In genomic region chr16:81486555-81487061, GRCh38 we compare ENCODE assay signal across 14 cellular contexts. TPM values are rescaled to one million over a fixed set of nuclear protein-coding genes. Genes with fewer than 3 reads are reported as not detected.
A peak's percentile ranks its signal among the peaks of the same experiment; 100 is the strongest.
DNase-seq lines count a peak whose midpoint lies in the region; FAIRE-seq and TF ChIP-seq lines count a peak whose summit lies in the region.
"Had no signal": no experiment of that assay in that cellular context is flagged by ENCODE, and none has a peak within 500 bp of the region (broad histone marks: within the 10 kb centered on the region; RNA-seq: fewer than 3 reads in every experiment).

No MANE protein-coding gene starts in this region.

- H3K27ac ChIP-seq in spleen, result peak overlapping the region in 7 of 8 donors; percentile 41 to 90 (median 59)
- H3K27ac ChIP-seq: SJSA1, VCaP had no signal

- TF ChIP-seq CTCF in CD14-positive monocyte (IDR thresholded peaks at IDR 0.05) (no peak), spleen (IDR thresholded peaks at IDR 0.05 in 8 of 11, conservative IDR thresholded peaks at IDR 0.05 in 3 of 11) (no peak)

- peaks cover 86% of the 10 kb centered on the region for H3K4me1 Mint-ChIP-seq in CD14-positive monocyte

- peaks cover 0 to 2% (median 0%) of the 10 kb centered on the region in 7 donors for H3K9me3 Mint-ChIP-seq in CD14-positive monocyte
- H3K9me3 Mint-ChIP-seq: type B pancreatic cell had no signal

- H3K9me3 ChIP-seq in spleen, result no peaks in the 10 kb centered on the region
- H3K9me3 ChIP-seq: SJSA1 had no signal

- no peak overlapping the region for H3K4me3 Mint-ChIP-seq in CD14-positive monocyte
- H3K4me3 Mint-ChIP-seq: type B pancreatic cell had no signal

- intact Hi-C loops in CD14-positive monocyte (cut with micrococcal nuclease) (no loop called here), spleen (cut with DNase I; ENCODE audit: low total_unique reads) (no loop called here)

- H3K4me1 ChIP-seq in spleen, result peaks cover 45 to 100% (median 91%) of the 10 kb centered on the region in 6 donors

- no peak for FAIRE-seq in GM12891 (lab: Jason Lieb, UNC)

- TF ChIP-seq POLR2A in spleen (IDR thresholded peaks at IDR 0.05) (no peak), GM12891 (IDR thresholded peaks at IDR 0.05; ENCODE audit: low read depth, low read length) (no peak)

- H3K36me3 ChIP-seq in spleen, result peaks cover 0 to 13% (median 0%) of the 10 kb centered on the region in 6 donors
- H3K36me3 ChIP-seq: SJSA1 had no signal

- DNase-seq in CD14-positive monocyte (ENCODE audit: low spot score) (no peak), brain pericyte (ENCODE audit: low read depth, low spot score) (peak; percentile 98), iris pigment epithelial cell (ENCODE audit: low read depth) (peak; percentile 67), spleen (no peak), NCI-H1694 (lab: John Stamatoyannopoulos, UW) (no peak), NCI-H446 treated with DMSO at 0.1 percent for 48 hours (lab: John Stamatoyannopoulos, UW) (no peak), GM12891 (ENCODE audit: insufficient read length, low spot score) (no peak)
- no peak for DNase-seq in NK-92 treated with Interleukin-12 subunit alpha and Interleukin-12 subunit beta, amount 100 ng/mL, for 24 hours (lab: John Stamatoyannopoulos, UW)
- DNase-seq: foreskin melanocyte, NCI-H1105 treated with DMSO at 0.1 percent for 48 hours, NCI-H774 had no signal

- peak overlapping the region in 6 of 7 donors; percentile 1 to 78 (median 62) for H3K27ac Mint-ChIP-seq in CD14-positive monocyte
- H3K27ac Mint-ChIP-seq: type B pancreatic cell had no signal

- H3K27me3 Mint-ChIP-seq in CD14-positive monocyte (ENCODE audit: low read depth in 3 of 3), result peaks cover 0 to 7% (median 3%) of the 10 kb centered on the region in 3 donors
- H3K27me3 Mint-ChIP-seq: type B pancreatic cell had no signal

- WGBS in spleen, 5 donors, result 79 to 90% (median 84%) methylated on average over 15 to 22 of the region's 22 CpGs

- H3K27me3 ChIP-seq in spleen (replicated peaks in 1 of 7), result no peaks in the 10 kb centered on the region
- H3K27me3 ChIP-seq: SJSA1 had no signal

- peaks cover 34 to 65% of the 10 kb centered on the region in 2 donors for H3K36me3 Mint-ChIP-seq in CD14-positive monocyte

- no peak overlapping the region for H3K4me3 ChIP-seq in spleen
- H3K4me3 ChIP-seq: SJSA1 had no signal

TF ChIP-seq in GM12891, 5 proteins besides CTCF, POLR2A, EP300 and RAD21:
- TF ChIP-seq TAF1 (IDR thresholded peaks at IDR 0.05; ENCODE audit: low read depth, low read length) (no peak), POLR2AphosphoS5 (IDR thresholded peaks at IDR 0.05; ENCODE audit: low read depth, low read length) (no peak)

RNA-seq across cellular contexts. Expression of gene CMIP, which starts 42.0 kb away (rescaled TPM):
- polyA plus RNA-seq in CD14-positive monocyte, result under 1 TPM; 0.85 to 0.93 TPM
- total RNA-seq in spleen, result 100 to 1,000 TPM in 1 of 7 donors, 10 to 100 TPM in 6; 49.9 to 107 (median 67.1) TPM
- polyA plus RNA-seq in spleen, result 10 to 100 TPM in 1 of 3 donors, 1 to 10 TPM in 2; 6.0 to 11.8 (median 6.2) TPM
- polyA plus RNA-seq in GM12891 (2012; ENCODE audit: low read depth, missing spikeins), result 15.3 TPM

Comparison
In these comparisons a context has a peak if more than half of its experiments do, and no peak if none do; other contexts are left out.
1. DNase-seq: peak in brain pericyte (single experiment) and iris pigment epithelial cell (single experiment); none in CD14-positive monocyte (single experiment), spleen (single experiment), NCI-H1694 (single experiment), NCI-H446 treated with DMSO at 0.1 percent for 48 hours (single experiment), NK-92 treated with Interleukin-12 subunit alpha and Interleukin-12 subunit beta, amount 100 ng/mL, for 24 hours (single experiment) and GM12891 (single experiment).